ENCODE assay signal across 8 cellular contexts in genomic region chr2:153478289-153479261, GRCh38. TPM values are rescaled to one million over a fixed set of nuclear protein-coding genes. Genes with fewer than 3 reads are reported as not detected.
DNase-seq lines count a peak whose midpoint lies in the region; ATAC-seq and TF ChIP-seq lines count a peak whose summit lies in the region.

Gene RPRM, minus strand, starts transcription at chr2:153478762. Its CDS starts 197 bp downstream, at chr2:153478565.

- H4K12ac ChIP-seq in trophoblast cell (ENCODE audit: low read depth, low read length) = peak within 1 kb of the TSS; percentile 50

- H3K27ac ChIP-seq in HUES64 (ENCODE audit: low read depth, low read length) (peak within 1 kb of the TSS; percentile 84), heart right ventricle (no peak within 1 kb of the TSS), trophoblast cell (ENCODE audit: low read depth, low read length) (no peak within 1 kb of the TSS), upper lobe of right lung (no peak within 1 kb of the TSS)

- H3K27me3 Mint-ChIP-seq in activated naive CD8-positive, alpha-beta T cell treated with anti-CD3 and anti-CD28 coated beads, Interleukin-2, amount 10 ng/mL, durations not matched to agents 7 days and 5 days = peaks cover 52% of the 10 kb centered on the region

- H3K79me2 ChIP-seq in trophoblast cell (ENCODE audit: control insufficient read depth, insufficient read depth, low read length, poor library complexity) = no peaks in the 10 kb centered on the region

- no peak within 1 kb of the TSS for H2AK5ac ChIP-seq in trophoblast cell (ENCODE audit: low read length)

- no peak within 1 kb of the TSS for H3K23ac ChIP-seq in trophoblast cell (ENCODE audit: low read length)

- POLR2A ChIA-PET in activated naive CD8-positive, alpha-beta T cell treated with anti-CD3 and anti-CD28 coated beads, Interleukin-2, amount 10 ng/mL, durations not matched to agents 7 days and 5 days (lab: Charles Lee) = no interaction called here

- H3K4me3 ChIP-seq in HUES64 (ENCODE audit: low read length) (peak within 1 kb of the TSS; percentile 57), heart right ventricle (peak within 1 kb of the TSS; percentile 16 to 59 (median 52)), trophoblast cell (ENCODE audit: low read depth, low read length) (peak within 1 kb of the TSS; percentile 62), upper lobe of right lung (peak within 1 kb of the TSS; percentile 56)

- H3K4me2 ChIP-seq in trophoblast cell (ENCODE audit: low read length) = peak within 1 kb of the TSS; percentile 92

- H4K8ac ChIP-seq in trophoblast cell (ENCODE audit: low read depth, low read length) = no peak within 1 kb of the TSS

- H3K4me1 ChIP-seq in HUES64 (ENCODE audit: insufficient read depth, low read length) = peaks cover 44% of the 10 kb centered on the region
- H3K4me1 ChIP-seq in heart right ventricle = peaks cover 7 to 31% (median 27%) of the 10 kb centered on the region in 9 donors
- peaks cover 16% of the 10 kb centered on the region in 2 experiments for H3K4me1 ChIP-seq in trophoblast cell (ENCODE audit: control insufficient read depth in 1 of 2, insufficient read depth in 2 of 2, low read length in 2 of 2)
- H3K4me1 ChIP-seq in upper lobe of right lung = peaks cover 20% of the 10 kb centered on the region

- no peak within 1 kb of the TSS for H3K14ac ChIP-seq in trophoblast cell (ENCODE audit: low read length)

- H2BK5ac ChIP-seq in trophoblast cell (ENCODE audit: low read depth, low read length, poor library complexity) = no peak within 1 kb of the TSS

- H3K79me1 ChIP-seq in trophoblast cell (ENCODE audit: low read length) = no peaks in the 10 kb centered on the region

- under 1% methylated on average over 93 of the region's 93 CpGs for WGBS in HUES64
- WGBS in heart right ventricle, 2 donors = 1 to 2% methylated on average over 85 to 93 of the region's 93 CpGs
- no CpG with 5 or more reads among the region's 93 CpGs for WGBS in trophoblast cell (ENCODE audit: extremely low coverage, insufficient coverage, insufficient read length)

- no peak within 1 kb of the TSS for H2BK120ac ChIP-seq in trophoblast cell (ENCODE audit: insufficient read depth, low read length, poor library complexity)

- no peak within 1 kb of the TSS for H4K91ac ChIP-seq in trophoblast cell (ENCODE audit: low read depth, low read length)

- peak; percentile 96 for DNase-seq in DMS 273 (lab: John Stamatoyannopoulos, UW; ENCODE audit: unreplicated experiment)
- peak; percentile 39 for DNase-seq in SHP77 treated with DMSO at 0.1 percent for 48 hours (lab: John Stamatoyannopoulos, UW)
- DNase-seq in activated naive CD8-positive, alpha-beta T cell treated with anti-CD3 and anti-CD28 coated beads, Interleukin-2, amount 10 ng/mL, durations not matched to agents 7 days and 5 days = peak; percentile 82
- peak; percentile 46 to 73 for DNase-seq in heart right ventricle
- peak; percentile 54 to 71 for DNase-seq in trophoblast cell
- peak; percentile 90 for DNase-seq in upper lobe of right lung

- no peaks in the 10 kb centered on the region for H3K36me3 ChIP-seq in HUES64 (ENCODE audit: insufficient read depth, low read length)
- H3K36me3 ChIP-seq in heart right ventricle = no peaks in the 10 kb centered on the region
- no peaks in the 10 kb centered on the region for H3K36me3 ChIP-seq in trophoblast cell (ENCODE audit: control insufficient read depth in 1 of 2, insufficient read depth in 2 of 2, low read length in 2 of 2)
- no peaks in the 10 kb centered on the region for H3K36me3 ChIP-seq in upper lobe of right lung

- no peak within 1 kb of the TSS for H3K4ac ChIP-seq in trophoblast cell (ENCODE audit: low read depth, low read length)

- no peaks in the 10 kb centered on the region for H3K9me3 ChIP-seq in HUES64 (ENCODE audit: insufficient read depth, low read depth, low read length)
- H3K9me3 ChIP-seq in heart right ventricle = no peaks in the 10 kb centered on the region
- no peaks in the 10 kb centered on the region for H3K9me3 ChIP-seq in trophoblast cell (ENCODE audit: insufficient read depth, low read depth, low read length)
- H3K9me3 ChIP-seq in upper lobe of right lung = no peaks in the 10 kb centered on the region

- H3K27me3 ChIP-seq in HUES64 (ENCODE audit: insufficient read depth, low read length) = peaks cover 10% of the 10 kb centered on the region
- H3K27me3 ChIP-seq in heart right ventricle = peaks cover 11 to 98% (median 84%) of the 10 kb centered on the region in 7 donors
- H3K27me3 ChIP-seq in trophoblast cell (ENCODE audit: insufficient read depth, low read length) = peaks cover 2% of the 10 kb centered on the region
- peaks cover 54% of the 10 kb centered on the region for H3K27me3 ChIP-seq in upper lobe of right lung

- no peak within 1 kb of the TSS for H3K27ac Mint-ChIP-seq in activated naive CD8-positive, alpha-beta T cell treated with anti-CD3 and anti-CD28 coated beads, Interleukin-2, amount 10 ng/mL, durations not matched to agents 7 days and 5 days

- no peak within 1 kb of the TSS for H2BK12ac ChIP-seq in trophoblast cell (ENCODE audit: low read length)

- intact Hi-C loops in heart right ventricle (cut with DNase I) = loop anchor here in 4 of 10 donors (10.0 kb wide), 2 partner anchors 614 to 734 kb away; no protein-coding TSS in a partner anchor
- intact Hi-C loops in upper lobe of right lung (cut with DNase I) = no loop called here

- no peak within 1 kb of the TSS for H3K18ac ChIP-seq in trophoblast cell (ENCODE audit: low read length)

- no peaks in the 10 kb centered on the region for H3K9me3 Mint-ChIP-seq in activated naive CD8-positive, alpha-beta T cell treated with anti-CD3 and anti-CD28 coated beads, Interleukin-2, amount 10 ng/mL, durations not matched to agents 7 days and 5 days

- ATAC-seq in GM21447 (IDR thresholded peaks at IDR 0.05; ENCODE audit: unreplicated experiment) = peak; percentile 80
- peak; percentile 95 for ATAC-seq in activated naive CD8-positive, alpha-beta T cell treated with anti-CD3 and anti-CD28 coated beads, Interleukin-2, amount 10 ng/mL, durations not matched to agents 7 days and 5 days (ENCODE audit: low read depth)
- ATAC-seq in heart right ventricle = peak; percentile 87 to 95 (median 91)
- peak; percentile 96 for ATAC-seq in upper lobe of right lung

- peaks cover 8% of the 10 kb centered on the region for H3K4me1 Mint-ChIP-seq in activated naive CD8-positive, alpha-beta T cell treated with anti-CD3 and anti-CD28 coated beads, Interleukin-2, amount 10 ng/mL, durations not matched to agents 7 days and 5 days

- H3K4me3 Mint-ChIP-seq in activated naive CD8-positive, alpha-beta T cell treated with anti-CD3 and anti-CD28 coated beads, Interleukin-2, amount 10 ng/mL, durations not matched to agents 7 days and 5 days = peak within 1 kb of the TSS; percentile 69

- H3K36me3 Mint-ChIP-seq in activated naive CD8-positive, alpha-beta T cell treated with anti-CD3 and anti-CD28 coated beads, Interleukin-2, amount 10 ng/mL, durations not matched to agents 7 days and 5 days = no peaks in the 10 kb centered on the region

- H2AFZ ChIP-seq in trophoblast cell (ENCODE audit: insufficient read depth, low read length, poor library complexity) = peak within 1 kb of the TSS; percentile 32

- TF ChIP-seq CTCF in heart right ventricle (IDR thresholded peaks at IDR 0.05) (peak; percentile 66 to 92 (median 87)), upper lobe of right lung (IDR thresholded peaks at IDR 0.05) (peak; percentile 80)

- H3K9ac ChIP-seq in HUES64 (ENCODE audit: low read depth, low read length) (peak within 1 kb of the TSS; percentile 62), trophoblast cell (ENCODE audit: low read length) (no peak within 1 kb of the TSS)

RNA-seq across cellular contexts. Expression of gene RPRM, which starts in this region (rescaled TPM):
- polyA plus RNA-seq in HUES64 (2013, experiment 1 of 2) = 26.5 TPM
- polyA plus RNA-seq in HUES64 (2013, experiment 2 of 2) = 21.5 TPM
- total RNA-seq in activated naive CD8-positive, alpha-beta T cell treated with anti-CD3 and anti-CD28 coated beads, Interleukin-2, amount 10 ng/mL, durations not matched to agents 7 days and 5 days = not detected
- total RNA-seq in heart right ventricle (under 1 TPM in 1 of 10 donors, not detected in 9; 0.16 TPM), upper lobe of right lung (0.26 TPM)
- under 1 TPM in 1 of 2 donors, not detected in 1; 0.03 TPM for polyA plus RNA-seq in heart right ventricle
- polyA plus RNA-seq in trophoblast cell (2013) = 1.2 and 1.4 TPM in 2 replicates

Comparison
In these comparisons a context has a peak if more than half of its experiments do, and no peak if none do; other contexts are left out.
1. Peak in DNase-seq and ATAC-seq in activated naive CD8-positive, alpha-beta T cell treated with anti-CD3 and anti-CD28 coated beads, Interleukin-2, amount 10 ng/mL, durations not matched to agents 7 days and 5 days; RNA of the gene not detected or under 1 TPM.
2. Peak in DNase-seq, ATAC-seq and H3K4me3 ChIP-seq in heart right ventricle; RNA of the gene not detected or under 1 TPM.
3. Peak in DNase-seq, ATAC-seq and H3K4me3 ChIP-seq in upper lobe of right lung; RNA of the gene not detected or under 1 TPM.
4. DNase-seq: peak in every context shown above with its lines; median percentile 96 in DMS 273; 90 in upper lobe of right lung; 82 in activated naive CD8-positive, alpha-beta T cell treated with anti-CD3 and anti-CD28 coated beads, Interleukin-2, amount 10 ng/mL, durations not matched to agents 7 days and 5 days; 62 in trophoblast cell; 60 in heart right ventricle; 39 in SHP77 treated with DMSO at 0.1 percent for 48 hours.